ENCODE assay signal across 8 cellular contexts in genomic region chr7:33039905-33040292, GRCh38. TPM values are rescaled to one million over a fixed set of nuclear protein-coding genes. Genes with fewer than 3 reads are reported as not detected.
DNase-seq lines count a peak whose midpoint lies in the region; ATAC-seq, FAIRE-seq and TF ChIP-seq lines count a peak whose summit lies in the region.

No MANE protein-coding gene starts in this region.

- H3K4me1 ChIP-seq in left ventricle myocardium inferior = peaks cover 68% of the 10 kb centered on the region

- H3K9me3 ChIP-seq in left ventricle myocardium inferior (replicated peaks) = no peaks in the 10 kb centered on the region

- CTCF ChIA-PET in activated CD8-positive, alpha-beta T cell treated with anti-CD3 and anti-CD28 coated beads, Interleukin-2, amount 10 ng/mL, durations not matched to agents 7 days and 5 days (lab: Charles Lee) = interaction anchor here (0.9 to 3.2 kb wide), 11 partner anchors 9 to 193 kb away, joined by 3 to 31 read pairs (median 6); partner anchors contain the start of genes NT5C3A and RP9

- no peak for FAIRE-seq in GM12891 (lab: Jason Lieb, UNC)

- TF ChIP-seq POLR2A in GM12891 (IDR thresholded peaks at IDR 0.05; ENCODE audit: low read depth, low read length) = no peak

- no peaks in the 10 kb centered on the region for H3K27me3 Mint-ChIP-seq in activated CD8-positive, alpha-beta T cell treated with anti-CD3 and anti-CD28 coated beads, Interleukin-2, amount 10 ng/mL, durations not matched to agents 7 days and 5 days (ENCODE audit: low read depth)
- H3K27me3 Mint-ChIP-seq in nephron progenitor cell (ENCODE audit: low read depth, poor library complexity) = no peaks in the 10 kb centered on the region

- H3K9me3 Mint-ChIP-seq in activated CD8-positive, alpha-beta T cell treated with anti-CD3 and anti-CD28 coated beads, Interleukin-2, amount 10 ng/mL, durations not matched to agents 7 days and 5 days (ENCODE audit: insufficient read depth) = no peaks in the 10 kb centered on the region
- no peaks in the 10 kb centered on the region for H3K9me3 Mint-ChIP-seq in stimulated activated effector memory CD8-positive, alpha-beta T cell treated with anti-CD3 and anti-CD28 coated beads, Interleukin-12 subunit alpha, Interleukin-12 subunit beta, amount 100 ng/mL, for 72 hours
- H3K9me3 Mint-ChIP-seq in nephron progenitor cell = no peaks in the 10 kb centered on the region

- H3K4me3 Mint-ChIP-seq in activated CD8-positive, alpha-beta T cell treated with anti-CD3 and anti-CD28 coated beads, Interleukin-2, amount 10 ng/mL, durations not matched to agents 7 days and 5 days = peak overlapping the region; percentile 81
- H3K4me3 Mint-ChIP-seq in stimulated activated effector memory CD8-positive, alpha-beta T cell treated with anti-CD3 and anti-CD28 coated beads, Interleukin-12 subunit alpha, Interleukin-12 subunit beta, amount 100 ng/mL, for 72 hours = peak overlapping the region; percentile 57
- no peak overlapping the region for H3K4me3 Mint-ChIP-seq in nephron progenitor cell

- DNase-seq in HFF-Myc (ENCODE audit: extremely low read depth, low read depth) (no peak), left ventricle myocardium inferior (no peak), nephron progenitor cell (no peak), NCI-H1092 treated with DMSO at 0.1 percent for 48 hours (lab: John Stamatoyannopoulos, UW) (no peak), GM12891 (ENCODE audit: insufficient read length, low spot score) (no peak)
- no peak for DNase-seq in activated CD8-positive, alpha-beta T cell treated with anti-CD3 and anti-CD28 coated beads, Interleukin-2, amount 10 ng/mL, durations not matched to agents 7 days and 5 days
- DNase-seq in stimulated activated effector memory CD8-positive, alpha-beta T cell treated with anti-CD3 and anti-CD28 coated beads, Interleukin-12 subunit alpha, Interleukin-12 subunit beta, amount 100 ng/mL, for 72 hours (ENCODE audit: low spot score in 2 of 2) = no peak

- H3K4me3 ChIP-seq in HFF-Myc (replicated peaks; ENCODE audit: low read depth, low read length) (peak overlapping the region; percentile 25), left ventricle myocardium inferior (peak overlapping the region; percentile 63)

- H3K27ac ChIP-seq in left ventricle myocardium inferior (replicated peaks) = peak overlapping the region; percentile 78

- no peaks in the 10 kb centered on the region for H3K27me3 ChIP-seq in left ventricle myocardium inferior (ENCODE audit: low read depth)

- TF ChIP-seq CTCF in HFF-Myc (IDR thresholded peaks at IDR 0.05; ENCODE audit: low read depth, low read length, missing control alignments) (no peak), left ventricle myocardium inferior (IDR thresholded peaks at IDR 0.05; ENCODE audit: borderline replicate concordance) (no peak), nephron progenitor cell (IDR thresholded peaks at IDR 0.05) (no peak)

- intact Hi-C loops in left ventricle myocardium inferior (cut with micrococcal nuclease) = loop anchor here (10.0 kb wide), 1 partner anchor 95 kb away; no protein-coding TSS in a partner anchor

- H3K36me3 Mint-ChIP-seq in activated CD8-positive, alpha-beta T cell treated with anti-CD3 and anti-CD28 coated beads, Interleukin-2, amount 10 ng/mL, durations not matched to agents 7 days and 5 days (ENCODE audit: low read depth) = peaks cover 11% of the 10 kb centered on the region
- peaks cover under 1% of the 10 kb centered on the region for H3K36me3 Mint-ChIP-seq in stimulated activated effector memory CD8-positive, alpha-beta T cell treated with anti-CD3 and anti-CD28 coated beads, Interleukin-12 subunit alpha, Interleukin-12 subunit beta, amount 100 ng/mL, for 72 hours
- H3K36me3 Mint-ChIP-seq in nephron progenitor cell (ENCODE audit: low read depth) = peaks cover 6% of the 10 kb centered on the region

- no peak for ATAC-seq in activated CD8-positive, alpha-beta T cell treated with anti-CD3 and anti-CD28 coated beads, Interleukin-2, amount 10 ng/mL, durations not matched to agents 7 days and 5 days
- ATAC-seq in stimulated activated effector memory CD8-positive, alpha-beta T cell treated with anti-CD3 and anti-CD28 coated beads, Interleukin-12 subunit alpha, Interleukin-12 subunit beta, amount 100 ng/mL, for 72 hours = no peak
- ATAC-seq in HG02571 (IDR thresholded peaks at IDR 0.05; ENCODE audit: unreplicated experiment) = no peak

- H3K36me3 ChIP-seq in left ventricle myocardium inferior = no peaks in the 10 kb centered on the region

- POLR2A ChIA-PET in activated CD8-positive, alpha-beta T cell treated with anti-CD3 and anti-CD28 coated beads, Interleukin-2, amount 10 ng/mL, durations not matched to agents 7 days and 5 days (lab: Charles Lee) = interaction anchor here (0.8 to 2.7 kb wide), 6 partner anchors 9 to 149 kb away, joined by 3 to 30 read pairs (median 8); partner anchors contain the start of genes NT5C3A and RP9

- peaks cover 40% of the 10 kb centered on the region for H3K4me1 Mint-ChIP-seq in activated CD8-positive, alpha-beta T cell treated with anti-CD3 and anti-CD28 coated beads, Interleukin-2, amount 10 ng/mL, durations not matched to agents 7 days and 5 days (ENCODE audit: low read depth)
- peaks cover 40% of the 10 kb centered on the region for H3K4me1 Mint-ChIP-seq in stimulated activated effector memory CD8-positive, alpha-beta T cell treated with anti-CD3 and anti-CD28 coated beads, Interleukin-12 subunit alpha, Interleukin-12 subunit beta, amount 100 ng/mL, for 72 hours
- peaks cover 33% of the 10 kb centered on the region for H3K4me1 Mint-ChIP-seq in nephron progenitor cell

- peak overlapping the region; percentile 82 for H3K27ac Mint-ChIP-seq in activated CD8-positive, alpha-beta T cell treated with anti-CD3 and anti-CD28 coated beads, Interleukin-2, amount 10 ng/mL, durations not matched to agents 7 days and 5 days
- H3K27ac Mint-ChIP-seq in stimulated activated effector memory CD8-positive, alpha-beta T cell treated with anti-CD3 and anti-CD28 coated beads, Interleukin-12 subunit alpha, Interleukin-12 subunit beta, amount 100 ng/mL, for 72 hours = no peak overlapping the region
- H3K27ac Mint-ChIP-seq in nephron progenitor cell = no peak overlapping the region

TF ChIP-seq in GM12891, 5 proteins besides CTCF, POLR2A, EP300 and RAD21:
- TF ChIP-seq TAF1 (IDR thresholded peaks at IDR 0.05; ENCODE audit: low read depth, low read length) = no peak
- TF ChIP-seq POLR2AphosphoS5 (IDR thresholded peaks at IDR 0.05; ENCODE audit: low read depth, low read length) = no peak
- TF ChIP-seq SPI1 (IDR thresholded peaks at IDR 0.05; ENCODE audit: low read depth, low read length) = no peak
- no peak for TF ChIP-seq POU2F2 (IDR thresholded peaks at IDR 0.05; ENCODE audit: low read depth, low read length)
- TF ChIP-seq PAX5 (IDR thresholded peaks at IDR 0.05; ENCODE audit: insufficient read depth, low read length, severe bottlenecking) = no peak

RNA-seq across cellular contexts. Expression of gene NT5C3A, which starts 22.7 kb away (rescaled TPM):
- total RNA-seq in activated CD8-positive, alpha-beta T cell treated with anti-CD3 and anti-CD28 coated beads, Interleukin-2, amount 10 ng/mL, durations not matched to agents 7 days and 5 days = 10 to 100 TPM; 44.4 to 45.8 TPM
- total RNA-seq in left ventricle myocardium inferior = 33.4 TPM
- polyA plus RNA-seq in GM12891 (2012; ENCODE audit: low read depth, missing spikeins) = 68.2 TPM
